ENCODE assay signal across 11 cellular contexts in genomic region chr15:79218588-79219200, GRCh38.
DNase-seq lines count a peak whose midpoint lies in the region; ATAC-seq and TF ChIP-seq lines count a peak whose summit lies in the region.
"Had no signal": no experiment of that assay in that cellular context is flagged by ENCODE, and none has a peak within 500 bp of the region (broad histone marks: within the 10 kb centered on the region; RNA-seq: fewer than 3 reads in every experiment).

No MANE protein-coding gene starts in this region.

- H3K27ac Mint-ChIP-seq in nephron progenitor cell, result no peak overlapping the region
- H3K27ac Mint-ChIP-seq: activated T-helper 1 cell treated with anti-CD3 and anti-CD28 coated beads, Interleukin-12 subunit alpha, Interleukin-12 subunit beta, Interleukin-2, Interleukin-4 antibody, amounts not matched to agents 30 ng/mL and 10 ng/mL and 1 ng/mL, durations not matched to agents 14 hours and 24 hours and 36 hours; memory B cell had no signal

- DNase-seq in ELR (ENCODE audit: low read depth) (peak; percentile 43), M059J (ENCODE audit: low read depth) (peak; percentile 13), choroid plexus epithelial cell (ENCODE audit: low read depth) (peak; percentile 38), nephron progenitor cell (no peak), NCI-H345 treated with DMSO at 0.1 percent for 48 hours (lab: John Stamatoyannopoulos, UW; ENCODE audit: unreplicated experiment) (no peak), vagina (ENCODE audit: extremely low spot score in 2 of 2) (no peak), left lung (no peak)
- DNase-seq: T-helper 2 cell had no signal

- intact Hi-C loops in vagina (cut with DNase I), result no loop called here
- intact Hi-C loops in left lung (cut with DNase I), result no loop called here

- H3K27me3 Mint-ChIP-seq in nephron progenitor cell (ENCODE audit: low read depth, poor library complexity), result peaks cover 72% of the 10 kb centered on the region

- no peaks in the 10 kb centered on the region for H3K36me3 ChIP-seq in vagina
- no peaks in the 10 kb centered on the region for H3K36me3 ChIP-seq in left lung

- ATAC-seq in HG03520 (IDR thresholded peaks at IDR 0.05; ENCODE audit: unreplicated experiment) (no peak), left lung (no peak)

- H3K4me1 ChIP-seq in vagina (no peaks in the 10 kb centered on the region), left lung (no peaks in the 10 kb centered on the region)

- H3K27ac ChIP-seq in vagina, result no peak overlapping the region
- no peak overlapping the region for H3K27ac ChIP-seq in left lung

- peaks cover 13% of the 10 kb centered on the region for H3K9me3 Mint-ChIP-seq in nephron progenitor cell
- H3K9me3 Mint-ChIP-seq: activated T-helper 1 cell treated with anti-CD3 and anti-CD28 coated beads, Interleukin-12 subunit alpha, Interleukin-12 subunit beta, Interleukin-2, Interleukin-4 antibody, amounts not matched to agents 30 ng/mL and 10 ng/mL and 1 ng/mL, durations not matched to agents 14 hours and 24 hours and 36 hours had no signal

- peak; percentile 59 for TF ChIP-seq CTCF in choroid plexus epithelial cell (conservative IDR thresholded peaks at IDR 0.05; ENCODE audit: low read depth, low read length)
- TF ChIP-seq CTCF in nephron progenitor cell (IDR thresholded peaks at IDR 0.05), result peak; percentile 44
- no peak for TF ChIP-seq CTCF in vagina (IDR thresholded peaks at IDR 0.05)
- no peak for TF ChIP-seq CTCF in left lung (IDR thresholded peaks at IDR 0.05)

- H3K4me3 ChIP-seq in choroid plexus epithelial cell (ENCODE audit: low read depth, low read length) (no peak overlapping the region), vagina (no peak overlapping the region), left lung (no peak overlapping the region)

- H3K4me1 Mint-ChIP-seq in nephron progenitor cell, result no peaks in the 10 kb centered on the region
- H3K4me1 Mint-ChIP-seq: memory B cell had no signal

- H3K36me3 Mint-ChIP-seq in nephron progenitor cell (ENCODE audit: low read depth), result no peaks in the 10 kb centered on the region
- H3K36me3 Mint-ChIP-seq: memory B cell had no signal

- no peak overlapping the region for H3K4me3 Mint-ChIP-seq in nephron progenitor cell
- H3K4me3 Mint-ChIP-seq: activated T-helper 1 cell treated with anti-CD3 and anti-CD28 coated beads, Interleukin-12 subunit alpha, Interleukin-12 subunit beta, Interleukin-2, Interleukin-4 antibody, amounts not matched to agents 30 ng/mL and 10 ng/mL and 1 ng/mL, durations not matched to agents 14 hours and 24 hours and 36 hours; memory B cell had no signal

- H3K27me3 ChIP-seq in vagina (no peaks in the 10 kb centered on the region), left lung (peaks cover 0 to 43% of the 10 kb centered on the region in 2 donors)

- H3K9me3 ChIP-seq in vagina (no peaks in the 10 kb centered on the region), left lung (peaks cover 0 to 5% of the 10 kb centered on the region in 2 donors)

- no peak for TF ChIP-seq POLR2A in vagina (IDR thresholded peaks at IDR 0.05)

Comparison
In these comparisons a context has a peak if more than half of its experiments do, and no peak if none do; other contexts are left out.
1. DNase-seq: peak in ELR (single experiment), M059J (single experiment) and choroid plexus epithelial cell (single experiment); none in nephron progenitor cell (single experiment), NCI-H345 treated with DMSO at 0.1 percent for 48 hours (single experiment), vagina (0 of 2) and left lung (0 of 2).
2. CTCF ChIP-seq: peak in choroid plexus epithelial cell (single experiment) and nephron progenitor cell (single experiment); none in vagina (0 of 3) and left lung (0 of 2).